In the genomic region with DNA sequence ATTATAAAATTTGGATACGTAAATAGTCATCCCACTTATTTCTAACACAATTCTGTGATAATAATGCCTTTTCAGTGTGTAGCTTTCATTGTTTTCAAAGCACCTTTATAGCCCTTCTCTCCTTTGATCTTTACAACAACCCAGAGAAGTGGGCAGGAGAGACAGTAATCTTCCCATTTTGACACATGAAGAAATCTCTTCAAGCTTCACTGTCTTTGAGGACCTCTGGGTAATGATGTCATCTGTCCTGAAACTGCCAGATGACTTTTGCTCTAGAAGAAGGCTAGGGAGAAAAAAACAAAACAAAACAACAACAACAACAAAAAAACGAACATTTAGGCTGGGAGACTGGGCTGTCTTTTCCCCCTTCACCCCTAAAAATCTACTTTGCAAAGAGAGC, we compare ENCODE assay signal across 10 cellular contexts.
A peak's percentile ranks its signal among the peaks of the same experiment; 100 is the strongest.
DNase-seq lines count a peak whose midpoint lies in the region; ATAC-seq lines count a peak whose summit lies in the region.
"Had no signal": no experiment of that assay in that cellular context is flagged by ENCODE, and none has a peak within 500 bp of the region (broad histone marks: within the 10 kb centered on the region; RNA-seq: fewer than 3 reads in every experiment).

No MANE protein-coding gene starts in this region.

- CTCF ChIA-PET in activated naive CD4-positive, alpha-beta T cell treated with anti-CD3 and anti-CD28 coated beads, Interleukin-2, amount 10 ng/mL, durations not matched to agents 7 days and 5 days (lab: Charles Lee) = no interaction called here

- no peaks in the 10 kb centered on the region for H3K27me3 Mint-ChIP-seq in activated naive CD4-positive, alpha-beta T cell treated with anti-CD3 and anti-CD28 coated beads, Interleukin-2, amount 50 U/mL, for 24 hours
- no peaks in the 10 kb centered on the region for H3K27me3 Mint-ChIP-seq in activated naive CD4-positive, alpha-beta T cell treated with anti-CD3 and anti-CD28 coated beads, Interleukin-2, amount 10 ng/mL, durations not matched to agents 7 days and 5 days

- H3K4me1 Mint-ChIP-seq in activated naive CD4-positive, alpha-beta T cell treated with anti-CD3 and anti-CD28 coated beads, Interleukin-2, amount 50 U/mL, for 24 hours = peaks cover 32% of the 10 kb centered on the region
- H3K4me1 Mint-ChIP-seq in activated naive CD4-positive, alpha-beta T cell treated with anti-CD3 and anti-CD28 coated beads, Interleukin-2, amount 10 ng/mL, durations not matched to agents 7 days and 5 days = no peaks in the 10 kb centered on the region

- H3K27ac Mint-ChIP-seq in activated naive CD4-positive, alpha-beta T cell treated with anti-CD3 and anti-CD28 coated beads, Interleukin-2, amount 50 U/mL, for 24 hours = peak overlapping the region; percentile 56
- H3K27ac Mint-ChIP-seq in activated naive CD4-positive, alpha-beta T cell treated with anti-CD3 and anti-CD28 coated beads, Interleukin-2, amount 10 ng/mL, durations not matched to agents 7 days and 5 days = no peak overlapping the region

- ATAC-seq in GM21723 (IDR thresholded peaks at IDR 0.05; ENCODE audit: unreplicated experiment) = peak; percentile 82
- ATAC-seq in HG03432 (IDR thresholded peaks at IDR 0.05; ENCODE audit: unreplicated experiment) = peak; percentile 80

- DNase-seq in activated naive CD4-positive, alpha-beta T cell treated with anti-CD3 and anti-CD28 coated beads, Interleukin-2, amount 10 ng/mL, durations not matched to agents 7 days and 5 days = no peak
- DNase-seq in renal cortical epithelial cell (ENCODE audit: low read depth) = peak; percentile 64
- DNase-seq in retina = no peak
- no peak for DNase-seq in NCI-H187 (lab: John Stamatoyannopoulos, UW)
- DNase-seq in activated effector memory CD4-positive, alpha-beta T cell treated with anti-CD3 and anti-CD28 coated beads, Interleukin-2, amount 50 U/mL, for 16 hours = no peak
- DNase-seq: dermis blood vessel endothelial cell; stimulated activated CD4-positive, alpha-beta T cell treated with anti-CD3 and anti-CD28 coated beads, Interleukin-12 subunit alpha, Interleukin-12 subunit beta, amount 100 ng/mL, for 4 hours had no signal

- peaks cover 10% of the 10 kb centered on the region for H3K9me3 Mint-ChIP-seq in activated naive CD4-positive, alpha-beta T cell treated with anti-CD3 and anti-CD28 coated beads, Interleukin-2, amount 50 U/mL, for 24 hours
- no peaks in the 10 kb centered on the region for H3K9me3 Mint-ChIP-seq in activated naive CD4-positive, alpha-beta T cell treated with anti-CD3 and anti-CD28 coated beads, Interleukin-2, amount 10 ng/mL, durations not matched to agents 7 days and 5 days

- H3K36me3 Mint-ChIP-seq in activated naive CD4-positive, alpha-beta T cell treated with anti-CD3 and anti-CD28 coated beads, Interleukin-2, amount 50 U/mL, for 24 hours = peaks cover 16% of the 10 kb centered on the region
- peaks cover 2% of the 10 kb centered on the region for H3K36me3 Mint-ChIP-seq in activated naive CD4-positive, alpha-beta T cell treated with anti-CD3 and anti-CD28 coated beads, Interleukin-2, amount 10 ng/mL, durations not matched to agents 7 days and 5 days

- no peak overlapping the region for H3K4me3 Mint-ChIP-seq in activated naive CD4-positive, alpha-beta T cell treated with anti-CD3 and anti-CD28 coated beads, Interleukin-2, amount 50 U/mL, for 24 hours
- H3K4me3 Mint-ChIP-seq in activated naive CD4-positive, alpha-beta T cell treated with anti-CD3 and anti-CD28 coated beads, Interleukin-2, amount 10 ng/mL, durations not matched to agents 7 days and 5 days = no peak overlapping the region
